2 cellular contexts compared by ENCODE assay signal in genomic region chr19:15464394-15465385, GRCh38.
A peak's percentile ranks its signal among the peaks of the same experiment; 100 is the strongest.
TF ChIP-seq lines count a peak whose summit lies in the region.

Gene RASAL3, minus strand, starts transcription at chr19:15464544. Its CDS starts 186 bp downstream, at chr19:15464358.

TF ChIP-seq in GM23338, 12 proteins besides CTCF, POLR2A, EP300 and RAD21:
- TF ChIP-seq ZNF331 (CRISPR knock-in tag; IDR thresholded peaks at IDR 0.05; ENCODE audit: low read depth) = no peak
- no peak for TF ChIP-seq ETS1 (IDR thresholded peaks at IDR 0.05)
- no peak for TF ChIP-seq ZNF462 (CRISPR knock-in tag; IDR thresholded peaks at IDR 0.05)
- no peak for TF ChIP-seq JUNB (IDR thresholded peaks at IDR 0.05; ENCODE audit: unreplicated experiment)
- no peak for TF ChIP-seq REST (IDR thresholded peaks at IDR 0.05; ENCODE audit: unreplicated experiment)
- no peak for TF ChIP-seq EZH2phosphoT487 (IDR thresholded peaks at IDR 0.05; ENCODE audit: unreplicated experiment)
- no peak for TF ChIP-seq CREB1 (CRISPR knock-in tag; IDR thresholded peaks at IDR 0.05; ENCODE audit: low read depth)
- TF ChIP-seq POLR2AphosphoS5 (IDR thresholded peaks at IDR 0.05; ENCODE audit: low read depth) = no peak
- TF ChIP-seq ZNF114 (CRISPR knock-in tag; IDR thresholded peaks at IDR 0.05) = no peak
- no peak for TF ChIP-seq EZH2 (IDR thresholded peaks at IDR 0.05; ENCODE audit: low read depth, unreplicated experiment)
- TF ChIP-seq NANOG (IDR thresholded peaks at IDR 0.05; ENCODE audit: borderline replicate concordance) = no peak
- no peak for TF ChIP-seq STAT1 (IDR thresholded peaks at IDR 0.05; ENCODE audit: unreplicated experiment)

TF ChIP-seq in GM12878, 131 proteins besides CTCF, POLR2A, EP300 and RAD21:
- TF ChIP-seq SP1 (IDR thresholded peaks at IDR 0.05; ENCODE audit: low read depth, low read length) = no peak
- TF ChIP-seq SREBF2 (IDR thresholded peaks at IDR 0.05; ENCODE audit: low read length) = no peak
- no peak for TF ChIP-seq JUND (IDR thresholded peaks at IDR 0.05; ENCODE audit: low read depth, low read length)
- TF ChIP-seq CBFB (IDR thresholded peaks at IDR 0.05; ENCODE audit: low read depth) = no peak
- TF ChIP-seq YBX1 (IDR thresholded peaks at IDR 0.05) = no peak
- TF ChIP-seq NFXL1 (IDR thresholded peaks at IDR 0.05; ENCODE audit: borderline replicate concordance) = no peak
- TF ChIP-seq BHLHE40 (IDR thresholded peaks at IDR 0.05; ENCODE audit: borderline replicate concordance in 1 of 2, low read depth in 2 of 2, low read length in 1 of 2) = peak; percentile 64 to 70; a peak in 2 of 4 replicates
- peak; percentile 73 for TF ChIP-seq USF2 (IDR thresholded peaks at IDR 0.05; ENCODE audit: borderline replicate concordance, low read depth, low read length)
- peak; percentile 23; the same call in 1 of the 2 replicates for TF ChIP-seq ATF3 (IDR thresholded peaks at IDR 0.05; ENCODE audit: borderline replicate concordance, extremely low read depth, low read depth, low read length)
- peak; percentile 85 for TF ChIP-seq RAD51 (IDR thresholded peaks at IDR 0.05)
- no peak for TF ChIP-seq ZNF384 (IDR thresholded peaks at IDR 0.05; ENCODE audit: borderline replicate concordance, low read depth, low read length)
- no peak for TF ChIP-seq TBL1XR1 (IDR thresholded peaks at IDR 0.05; ENCODE audit: low read depth, low read length)
- TF ChIP-seq MXI1 (IDR thresholded peaks at IDR 0.05; ENCODE audit: low read depth, low read length) = peak; percentile 53; the same call in 1 of the 2 replicates
- 0 out of 2 replicates have a peak, but pooled peaks have one; percentile 6 for TF ChIP-seq RUNX3 (IDR thresholded peaks at IDR 0.05; ENCODE audit: low read length)
- no peak for TF ChIP-seq PKNOX1 (IDR thresholded peaks at IDR 0.05)
- TF ChIP-seq ZNF217 (IDR thresholded peaks at IDR 0.05) = no peak
- no peak for TF ChIP-seq PAX8 (IDR thresholded peaks at IDR 0.05)
- TF ChIP-seq MAX (IDR thresholded peaks at IDR 0.05; ENCODE audit: low read depth, low read length) = peak; percentile 84
- TF ChIP-seq SMAD5 (IDR thresholded peaks at IDR 0.05; ENCODE audit: low read depth) = no peak
- no peak for TF ChIP-seq EED (IDR thresholded peaks at IDR 0.05; ENCODE audit: low read depth)
- TF ChIP-seq POLR2AphosphoS5 (IDR thresholded peaks at IDR 0.05; ENCODE audit: low read length) = no peak; the same call in 1 of the 2 replicates
- TF ChIP-seq NRF1 (conservative IDR thresholded peaks at IDR 0.05; ENCODE audit: low read depth, low read length) = no peak
- no peak for TF ChIP-seq RB1 (IDR thresholded peaks at IDR 0.05; ENCODE audit: borderline replicate concordance)
- no peak for TF ChIP-seq RBBP5 (conservative IDR thresholded peaks at IDR 0.05)
- no peak for TF ChIP-seq NR2C1 (IDR thresholded peaks at IDR 0.05)
- no peak for TF ChIP-seq E4F1 (IDR thresholded peaks at IDR 0.05; ENCODE audit: borderline replicate concordance, partially characterized antibody)
- TF ChIP-seq STAT3 (IDR thresholded peaks at IDR 0.05; ENCODE audit: low read depth, low read length) = no peak
- TF ChIP-seq USF1 (IDR thresholded peaks at IDR 0.05; ENCODE audit: borderline replicate concordance, extremely low read length, insufficient read depth, low read depth, low read length) = peak; percentile 92
- no peak for TF ChIP-seq IRF3 (IDR thresholded peaks at IDR 0.05)
- no peak for TF ChIP-seq RELB (IDR thresholded peaks at IDR 0.05; ENCODE audit: low read depth)
- TF ChIP-seq ZBTB40 (IDR thresholded peaks at IDR 0.05; ENCODE audit: borderline replicate concordance) = no peak
- no peak for TF ChIP-seq CHD4 (IDR thresholded peaks at IDR 0.05)
- no peak for TF ChIP-seq PBX3 (IDR thresholded peaks at IDR 0.05; ENCODE audit: insufficient replicate concordance, low read depth, low read length)
- TF ChIP-seq ELK1 (IDR thresholded peaks at IDR 0.05; ENCODE audit: low read depth, low read length) = peak; percentile 58; the same call in 1 of the 2 replicates
- no peak for TF ChIP-seq ZNF207 (IDR thresholded peaks at IDR 0.05; ENCODE audit: borderline replicate concordance)
- TF ChIP-seq IRF5 (IDR thresholded peaks at IDR 0.05; ENCODE audit: borderline replicate concordance) = no peak
- TF ChIP-seq SUPT20H (IDR thresholded peaks at IDR 0.05; ENCODE audit: borderline replicate concordance, control insufficient read depth, low read depth, low read length) = no peak
- no peak for TF ChIP-seq MTA3 (IDR thresholded peaks at IDR 0.05; ENCODE audit: borderline replicate concordance, low read length)
